ENCODE assay signal across 27 cellular contexts in genomic region chr10:43922335-43923280, GRCh38.
A peak's percentile ranks its signal among the peaks of the same experiment; 100 is the strongest.
DNase-seq lines count a peak whose midpoint lies in the region; TF ChIP-seq lines count a peak whose summit lies in the region.
"Had no signal": no experiment of that assay in that cellular context is flagged by ENCODE, and none has a peak within 500 bp of the region (broad histone marks: within the 10 kb centered on the region; RNA-seq: fewer than 3 reads in every experiment).

No MANE protein-coding gene starts in this region.

- H3K4me3 ChIP-seq in choroid plexus epithelial cell (ENCODE audit: low read depth, low read length) (no peak overlapping the region), right atrium auricular region (no peak overlapping the region), Caco-2 (ENCODE audit: low read depth, low read length) (no peak overlapping the region)
- H3K4me3 ChIP-seq: sigmoid colon had no signal

- DNase-seq in DMS 273 (lab: John Stamatoyannopoulos, UW; ENCODE audit: unreplicated experiment), result peak; percentile 2
- DNase-seq in DMS 273 treated with DMSO at 0.1 percent for 48 hours (lab: John Stamatoyannopoulos, UW), result no peak
- DNase-seq in choroid plexus epithelial cell (ENCODE audit: low read depth), result peak; percentile 21
- peak; percentile 56 for DNase-seq in right atrium auricular region (ENCODE audit: low spot score)
- DNase-seq in ureter (ENCODE audit: low spot score), result peak; percentile 27
- DNase-seq in Caco-2, result no peak
- no peak for DNase-seq in stimulated activated CD4-positive, alpha-beta T cell treated with anti-CD3 and anti-CD28 coated beads, Interleukin-15, amount 100 ng/mL, for 24 hours
- no peak for DNase-seq in kidney glomerular epithelial cell (lab: John Stamatoyannopoulos, UW)
- DNase-seq: activated CD4-positive, alpha-beta T cell treated with anti-CD3 and anti-CD28 coated beads, Interleukin-2, amount 50 U/mL, for 1 hour; activated naive CD8-positive, alpha-beta T cell treated with anti-CD3 and anti-CD28 coated beads for 36 hours; CD4-positive, alpha-beta T cell; DMS53; effector CD4-positive, alpha-beta T cell; foreskin fibroblast; GF-D8; H7; NCI-H187; NCI-H2171 treated with DMSO at 0.1 percent for 48 hours; NCI-H524 treated with DMSO at 0.1 percent for 48 hours; sigmoid colon; stimulated activated naive CD8-positive, alpha-beta T cell treated with anti-CD3 and anti-CD28 coated beads, Interleukin-15, Interleukin-2, amounts not matched to agents 100 U/mL and 50 U/mL, for 24 hours; T-helper 2 cell had no signal

- no peaks in the 10 kb centered on the region for H3K36me3 Mint-ChIP-seq in Caco-2 (ENCODE audit: insufficient read depth, unreplicated experiment)
- H3K36me3 Mint-ChIP-seq: activated naive CD8-positive, alpha-beta T cell treated with anti-CD3 and anti-CD28 coated beads for 36 hours had no signal

- no peaks in the 10 kb centered on the region for H3K9me3 Mint-ChIP-seq in Caco-2 (ENCODE audit: unreplicated experiment)
- H3K9me3 Mint-ChIP-seq: central memory CD8-positive, alpha-beta T cell; natural killer cell treated with Interleukin-12 subunit alpha and Interleukin-12 subunit beta and Interleukin-15 and Interleukin-18, amount 100 ng/mL, for 72 hours had no signal

- H3K27ac ChIP-seq in right atrium auricular region, result no peak overlapping the region
- H3K27ac ChIP-seq: 22Rv1, KMS-11, parathyroid adenoma, sigmoid colon had no signal

- peaks cover 26% of the 10 kb centered on the region for H3K27me3 Mint-ChIP-seq in Caco-2 (ENCODE audit: insufficient read depth, unreplicated experiment)

- POLR2A ChIA-PET in Caco-2 (lab: Charles Lee), result no interaction called here

- intact Hi-C loops in Caco-2 (cut with micrococcal nuclease; ENCODE audit: unreplicated experiment), result no loop called here

- H3K4me1 Mint-ChIP-seq in Caco-2 (ENCODE audit: low read depth, unreplicated experiment), result no peaks in the 10 kb centered on the region
- H3K4me1 Mint-ChIP-seq: activated naive CD8-positive, alpha-beta T cell treated with anti-CD3 and anti-CD28 coated beads for 36 hours had no signal

- no peak overlapping the region for H3K27ac Mint-ChIP-seq in Caco-2 (ENCODE audit: unreplicated experiment)
- H3K27ac Mint-ChIP-seq: activated naive CD8-positive, alpha-beta T cell treated with anti-CD3 and anti-CD28 coated beads for 36 hours; CD4-positive, alpha-beta T cell; natural killer cell treated with Interleukin-12 subunit alpha and Interleukin-12 subunit beta and Interleukin-15 and Interleukin-18, amount 100 ng/mL, for 72 hours had no signal

- H3K4me1 ChIP-seq in right atrium auricular region, result no peaks in the 10 kb centered on the region
- no peaks in the 10 kb centered on the region for H3K4me1 ChIP-seq in Caco-2
- H3K4me1 ChIP-seq: parathyroid adenoma, sigmoid colon had no signal

- no peaks in the 10 kb centered on the region for H3K9me3 ChIP-seq in right atrium auricular region
- H3K9me3 ChIP-seq in Caco-2, result 0 out of 2 replicates have a peak, but pooled peaks cover 4% of the 10 kb centered on the region
- H3K9me3 ChIP-seq: sigmoid colon had no signal

- H3K36me3 ChIP-seq in right atrium auricular region (no peaks in the 10 kb centered on the region), Caco-2 (ENCODE audit: control insufficient read depth, insufficient read depth, low read length) (no peaks in the 10 kb centered on the region)
- H3K36me3 ChIP-seq: sigmoid colon had no signal

- H3K27me3 ChIP-seq in right atrium auricular region (no peaks in the 10 kb centered on the region), Caco-2 (replicated peaks; ENCODE audit: control insufficient read depth, insufficient read depth, low read length) (no peaks in the 10 kb centered on the region; the same call in 1 of the 2 replicates)
- H3K27me3 ChIP-seq: sigmoid colon had no signal

- BruUV-seq in Caco-2 (replicated peaks; lab: Mats Ljungman, UMichigan), result no TSS peak

- no peak overlapping the region for H3K4me3 Mint-ChIP-seq in Caco-2 (ENCODE audit: unreplicated experiment)
- H3K4me3 Mint-ChIP-seq: activated naive CD8-positive, alpha-beta T cell treated with anti-CD3 and anti-CD28 coated beads for 36 hours; CD4-positive, alpha-beta T cell; central memory CD8-positive, alpha-beta T cell; natural killer cell treated with Interleukin-12 subunit alpha and Interleukin-12 subunit beta and Interleukin-15 and Interleukin-18, amount 100 ng/mL, for 72 hours had no signal

- TF ChIP-seq CTCF in choroid plexus epithelial cell (conservative IDR thresholded peaks at IDR 0.05; ENCODE audit: low read depth, low read length), result peak; percentile 17
- no peak for TF ChIP-seq CTCF in right atrium auricular region (IDR thresholded peaks at IDR 0.05)
- no peak for TF ChIP-seq CTCF in Caco-2 (IDR thresholded peaks at IDR 0.05; ENCODE audit: insufficient read depth in 1 of 2, low read depth in 1 of 2, low read length in 1 of 2, severe bottlenecking in 1 of 2, unreplicated experiment in 1 of 2)

- CTCF ChIA-PET in Caco-2 (lab: Charles Lee), result no interaction called here

Comparison
In these comparisons a context has a peak if more than half of its experiments do, and no peak if none do; other contexts are left out.
1. DNase-seq: peak in DMS 273 (single experiment), choroid plexus epithelial cell (single experiment), right atrium auricular region (single experiment) and ureter (single experiment); none in DMS 273 treated with DMSO at 0.1 percent for 48 hours (single experiment), Caco-2 (0 of 2), stimulated activated CD4-positive, alpha-beta T cell treated with anti-CD3 and anti-CD28 coated beads, Interleukin-15, amount 100 ng/mL, for 24 hours (single experiment) and kidney glomerular epithelial cell (single experiment).